In genomic region chr20:47940101-47940813, GRCh38 we compare ENCODE assay signal across 30 cellular contexts.
"Had no signal": no experiment of that assay in that cellular context is flagged by ENCODE, and none has a peak within 500 bp of the region (broad histone marks: within the 10 kb centered on the region; RNA-seq: fewer than 3 reads in every experiment).

No MANE protein-coding gene starts in this region.

- H3K79me2 ChIP-seq: parathyroid adenoma had no signal

- H3K36me3 Mint-ChIP-seq: naive B cell; naive thymus-derived CD8-positive, alpha-beta T cell; natural killer cell treated with Interleukin-12 subunit alpha and Interleukin-12 subunit beta and Interleukin-15 and Interleukin-18, amount 100 ng/mL, for 72 hours; stimulated activated memory B cell treated with anti-CD40 and anti-IgM and Interleukin-4, amounts not matched to agents 10 μg/mL and 1 μg/mL and 100 μg/mL, for 72 hours; type B pancreatic cell had no signal

- H3K9ac ChIP-seq: parathyroid adenoma had no signal

- H2AFZ ChIP-seq: parathyroid adenoma had no signal

- H3K4me3 ChIP-seq: ovary, psoas muscle, sigmoid colon, suprapubic skin, testis, tibial artery, transverse colon, upper lobe of right lung, uterus had no signal

- H3K4me1 Mint-ChIP-seq: naive B cell; stimulated activated memory B cell treated with anti-CD40 and anti-IgM and Interleukin-4, amounts not matched to agents 10 μg/mL and 1 μg/mL and 100 μg/mL, for 72 hours; stimulated activated naive CD8-positive, alpha-beta T cell treated with anti-CD3 and anti-CD28 coated beads, Interleukin-15, amount 100 ng/mL, for 72 hours had no signal

- H3K27me3 ChIP-seq: ovary, testis, uterus had no signal

- H3K9me3 ChIP-seq: ovary, psoas muscle, sigmoid colon, suprapubic skin, testis, tibial artery, transverse colon, upper lobe of right lung, uterus had no signal

- H3K27me3 Mint-ChIP-seq: stimulated activated naive CD8-positive, alpha-beta T cell treated with anti-CD3 and anti-CD28 coated beads, Interleukin-15, amount 100 ng/mL, for 72 hours had no signal

- H3K9me3 Mint-ChIP-seq: naive B cell; naive thymus-derived CD8-positive, alpha-beta T cell; natural killer cell treated with Interleukin-12 subunit alpha and Interleukin-12 subunit beta and Interleukin-15 and Interleukin-18, amount 100 ng/mL, for 72 hours; nephron progenitor cell; neural crest cell; stimulated activated memory B cell treated with anti-CD40 and anti-IgM and Interleukin-4, amounts not matched to agents 10 μg/mL and 1 μg/mL and 100 μg/mL, for 72 hours; stimulated activated naive CD8-positive, alpha-beta T cell treated with anti-CD3 and anti-CD28 coated beads, Interleukin-15, amount 100 ng/mL, for 72 hours; type B pancreatic cell had no signal

- DNase-seq: naive B cell; naive thymus-derived CD8-positive, alpha-beta T cell; nephron progenitor cell; occipital lobe; ovary; posterior cingulate gyrus; psoas muscle; right cardiac atrium; sigmoid colon; small intestine; stimulated activated CD4-positive, alpha-beta T cell treated with anti-CD3 and anti-CD28 coated beads, Interleukin-15, amount 100 ng/mL, for 24 hours; stimulated activated CD4-positive, alpha-beta T cell treated with anti-CD3 and anti-CD28 coated beads, Interleukin-2, amount 100 ng/mL, for 24 hours; stimulated activated CD4-positive, alpha-beta T cell treated with anti-CD3 and anti-CD28 coated beads, Interleukin-2, amount 100 ng/mL, for 48 hours; stimulated activated CD4-positive, alpha-beta T cell treated with anti-CD3 and anti-CD28 coated beads, Interleukin-4, amount 100 ng/mL, for 24 hours; stimulated activated naive CD4-positive, alpha-beta T cell; stimulated activated naive CD8-positive, alpha-beta T cell treated with anti-CD3 and anti-CD28 coated beads, Interleukin-15, amount 100 ng/mL, for 72 hours; stimulated activated naive CD8-positive, alpha-beta T cell treated with anti-CD3 and anti-CD28 coated beads, Interleukin-15, Interleukin-2, amounts not matched to agents 100 U/mL and 50 U/mL, for 24 hours; substantia nigra; testis; tibial artery; transverse colon; upper lobe of right lung; uterus had no signal

- H3K4me3 Mint-ChIP-seq: naive B cell; naive thymus-derived CD8-positive, alpha-beta T cell; natural killer cell treated with Interleukin-12 subunit alpha and Interleukin-12 subunit beta and Interleukin-15 and Interleukin-18, amount 100 ng/mL, for 72 hours; nephron progenitor cell; neural crest cell; stimulated activated memory B cell treated with anti-CD40 and anti-IgM and Interleukin-4, amounts not matched to agents 10 μg/mL and 1 μg/mL and 100 μg/mL, for 72 hours; stimulated activated naive CD8-positive, alpha-beta T cell treated with anti-CD3 and anti-CD28 coated beads, Interleukin-15, amount 100 ng/mL, for 72 hours; type B pancreatic cell had no signal

- ATAC-seq: naive thymus-derived CD8-positive, alpha-beta T cell; psoas muscle; right cardiac atrium; stimulated activated memory B cell treated with anti-CD40 and anti-IgM and Interleukin-4, amounts not matched to agents 10 μg/mL and 1 μg/mL and 100 μg/mL, for 72 hours; stimulated activated naive CD8-positive, alpha-beta T cell treated with anti-CD3 and anti-CD28 coated beads, Interleukin-15, amount 100 ng/mL, for 72 hours; stimulated activated naive CD8-positive, alpha-beta T cell treated with anti-CD3 and anti-CD28 coated beads, Interleukin-15, Interleukin-2, amounts not matched to agents 100 U/mL and 50 U/mL, for 24 hours; upper lobe of right lung had no signal

- H3K27ac ChIP-seq: ovary, parathyroid adenoma, psoas muscle, sigmoid colon, suprapubic skin, testis, tibial artery, transverse colon, upper lobe of right lung, uterus had no signal

- FAIRE-seq: small intestine had no signal

- H3K4me1 ChIP-seq: parathyroid adenoma, psoas muscle, sigmoid colon, suprapubic skin, testis, tibial artery, transverse colon, upper lobe of right lung, uterus had no signal

- H3K36me3 ChIP-seq: ovary, sigmoid colon, suprapubic skin, tibial artery, transverse colon, upper lobe of right lung, uterus had no signal

- H3K27ac Mint-ChIP-seq: natural killer cell treated with Interleukin-12 subunit alpha and Interleukin-12 subunit beta and Interleukin-15 and Interleukin-18, amount 100 ng/mL, for 72 hours; nephron progenitor cell; progenitor cell of endocrine pancreas; stimulated activated memory B cell treated with anti-CD40 and anti-IgM and Interleukin-4, amounts not matched to agents 10 μg/mL and 1 μg/mL and 100 μg/mL, for 72 hours; stimulated activated naive CD8-positive, alpha-beta T cell treated with anti-CD3 and anti-CD28 coated beads, Interleukin-15, amount 100 ng/mL, for 72 hours; type B pancreatic cell had no signal
